Comparison of ENCODE assay signal across 13 cellular contexts in genomic region chr11:122267602-122268001, GRCh38.
A peak's percentile ranks its signal among the peaks of the same experiment; 100 is the strongest.
DNase-seq lines count a peak whose midpoint lies in the region; ATAC-seq, FAIRE-seq and TF ChIP-seq lines count a peak whose summit lies in the region.
"Had no signal": no experiment of that assay in that cellular context is flagged by ENCODE, and none has a peak within 500 bp of the region (broad histone marks: within the 10 kb centered on the region; RNA-seq: fewer than 3 reads in every experiment).

No MANE protein-coding gene starts in this region.

- no peak overlapping the region for H3K4ac ChIP-seq in mesenchymal stem cell (ENCODE audit: low read depth in 1 of 2, low read length in 2 of 2)

- no peak overlapping the region for H4K91ac ChIP-seq in mesenchymal stem cell (ENCODE audit: low read length)

- ATAC-seq in HG03520 (IDR thresholded peaks at IDR 0.05; ENCODE audit: unreplicated experiment): no peak
- no peak for ATAC-seq in pancreas
- ATAC-seq in HG03439 (IDR thresholded peaks at IDR 0.05; ENCODE audit: unreplicated experiment): no peak

- H3K18ac ChIP-seq in mesenchymal stem cell (ENCODE audit: low read depth in 1 of 2, low read length in 2 of 2): no peak overlapping the region

- H3K27ac ChIP-seq in mesenchymal stem cell (ENCODE audit: low read length, poor library complexity, severe bottlenecking) (no peak overlapping the region), pancreas (no peak overlapping the region)
- H3K27ac ChIP-seq: ovary had no signal

- H3K4me1 ChIP-seq in mesenchymal stem cell (ENCODE audit: control insufficient read depth, insufficient read depth, low read depth, low read length) (no peaks in the 10 kb centered on the region), pancreas (peaks cover 0 to 26% (median 8%) of the 10 kb centered on the region in 3 donors)

- no peak overlapping the region for H2BK120ac ChIP-seq in mesenchymal stem cell (ENCODE audit: low read depth, low read length)

- no peak overlapping the region for H3K23ac ChIP-seq in mesenchymal stem cell (ENCODE audit: low read length in 2 of 2)

- TF ChIP-seq CTCF in cardiac fibroblast (IDR thresholded peaks at IDR 0.05; ENCODE audit: low read depth, low read length) (no peak), pancreas (IDR thresholded peaks at IDR 0.05) (no peak)

- no peak overlapping the region for H2BK12ac ChIP-seq in mesenchymal stem cell (ENCODE audit: low read length in 2 of 2)

- H3K79me1 ChIP-seq in mesenchymal stem cell (replicated peaks; ENCODE audit: low read length, poor library complexity, severe bottlenecking): no peaks in the 10 kb centered on the region

- no peak overlapping the region for H2BK15ac ChIP-seq in mesenchymal stem cell (ENCODE audit: low read depth, poor library complexity, severe bottlenecking)

- H3K14ac ChIP-seq in mesenchymal stem cell (ENCODE audit: low read length in 2 of 2): no peak overlapping the region

- H3K36me3 ChIP-seq in mesenchymal stem cell (ENCODE audit: control insufficient read depth in 1 of 2, insufficient read depth in 2 of 2, low read depth in 1 of 2, low read length in 2 of 2) (no peaks in the 10 kb centered on the region), pancreas (no peaks in the 10 kb centered on the region)
- H3K36me3 ChIP-seq: ovary had no signal

- no peak overlapping the region for H3K4me2 ChIP-seq in mesenchymal stem cell (ENCODE audit: low read length, poor library complexity, severe bottlenecking)

- no peak overlapping the region for H3K9ac ChIP-seq in mesenchymal stem cell (ENCODE audit: low read length)

- no peak overlapping the region for H2AK5ac ChIP-seq in mesenchymal stem cell (ENCODE audit: low read length, severe bottlenecking)

- H3K4me3 ChIP-seq in cardiac fibroblast (replicated peaks in 1 of 2; ENCODE audit: low read depth in 2 of 2, low read length in 2 of 2) (no peak overlapping the region), mesenchymal stem cell (ENCODE audit: insufficient read depth in 1 of 2, low read depth in 1 of 2, low read length in 2 of 2) (no peak overlapping the region), pancreas (no peak overlapping the region)
- H3K4me3 ChIP-seq: ovary had no signal

- H3K27me3 ChIP-seq in mesenchymal stem cell (ENCODE audit: control insufficient read depth in 1 of 2, insufficient read depth in 1 of 2, low read length in 2 of 2) (peaks cover 0 to 5% of the 10 kb centered on the region in 2 experiments), pancreas (no peaks in the 10 kb centered on the region)
- H3K27me3 ChIP-seq: ovary had no signal

- 87% methylated on average over 2 of the region's 2 CpGs for WGBS in mesenchymal stem cell
- 93 to 97% methylated on average over 2 of the region's 2 CpGs for WGBS in pancreas, 2 donors

- H2AFZ ChIP-seq in mesenchymal stem cell (ENCODE audit: low read depth, low read length): no peak overlapping the region

- FAIRE-seq in pancreas (lab: Jason Lieb, UNC): no peak
- FAIRE-seq: TTC549 had no signal

- H3K9me3 ChIP-seq in mesenchymal stem cell (ENCODE audit: control insufficient read depth, low read length) (no peaks in the 10 kb centered on the region), pancreas (no peaks in the 10 kb centered on the region)
- H3K9me3 ChIP-seq: ovary had no signal

- H2BK5ac ChIP-seq in mesenchymal stem cell (ENCODE audit: low read depth, low read length, poor library complexity, severe bottlenecking): no peak overlapping the region

- H4K8ac ChIP-seq in mesenchymal stem cell (ENCODE audit: low read length): no peak overlapping the region

- intact Hi-C loops in pancreas (cut with DNase I): no loop called here

- peak; percentile 69 for DNase-seq in EH (ENCODE audit: low read depth)
- DNase-seq in MV-4-11 (lab: John Stamatoyannopoulos, UW): peak; percentile 45
- DNase-seq in cardiac fibroblast (ENCODE audit: low read depth in 2 of 2): peak; percentile 3 to 90
- DNase-seq in mesenchymal stem cell: peak; percentile 17
- DNase-seq in occipital lobe (lab: John Stamatoyannopoulos, UW): no peak
- no peak for DNase-seq in pancreas
- DNase-seq: activated CD8-positive, alpha-beta memory T cell treated with anti-CD3 and anti-CD28 coated beads, Interleukin-2, amount 50 U/mL, for 4 hours; NCI-H1930; ovary; stimulated activated naive CD4-positive, alpha-beta T cell had no signal

Comparison
In these comparisons a context has a peak if more than half of its experiments do, and no peak if none do; other contexts are left out.
1. DNase-seq: peak in EH (single experiment), MV-4-11 (single experiment), cardiac fibroblast (2 of 2) and mesenchymal stem cell (single experiment); none in occipital lobe (single experiment) and pancreas (0 of 6).